Comparison of ENCODE assay signal across 22 cellular contexts in the genomic region with DNA sequence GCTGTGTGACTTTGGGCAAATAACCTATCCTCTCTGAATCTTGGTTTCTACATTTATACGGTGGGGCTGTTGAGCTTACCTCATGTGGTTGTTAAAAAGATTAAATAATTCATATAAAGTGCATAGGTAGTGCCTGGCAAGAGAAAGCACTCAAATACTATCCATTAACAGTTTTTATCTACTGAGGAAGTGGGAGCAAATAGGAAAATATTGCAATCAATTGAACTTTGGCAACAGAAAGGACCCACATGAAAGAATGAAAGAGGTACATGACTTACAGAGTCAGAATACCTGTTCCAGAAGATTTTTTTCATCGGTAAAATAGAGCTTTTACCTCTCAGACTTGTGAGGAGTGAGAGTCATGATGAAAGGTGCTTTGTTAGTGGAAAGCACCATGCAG. TPM values are rescaled to one million over a fixed set of nuclear protein-coding genes. Genes with fewer than 3 reads are reported as not detected.
DNase-seq lines count a peak whose midpoint lies in the region; ATAC-seq, FAIRE-seq and TF ChIP-seq lines count a peak whose summit lies in the region.
"Had no signal": no experiment of that assay in that cellular context is flagged by ENCODE, and none has a peak within 500 bp of the region (broad histone marks: within the 10 kb centered on the region; RNA-seq: fewer than 3 reads in every experiment).

No MANE protein-coding gene starts in this region.

- intact Hi-C loops in HepG2 (cut with micrococcal nuclease; ENCODE audit: unreplicated experiment): no loop called here

- TF ChIP-seq EP300 in HepG2 (IDR thresholded peaks at IDR 0.05; ENCODE audit: low read depth in 2 of 2, low read length in 2 of 2) (no peak), HepG2 (CRISPR knock-in tag; IDR thresholded peaks at IDR 0.05; ENCODE audit: borderline replicate concordance) (no peak)

- no peak overlapping the region for H3K4me3 Mint-ChIP-seq in endodermal cell
- H3K4me3 Mint-ChIP-seq: B cell; CD4-positive, alpha-beta T cell; CD8-positive, alpha-beta T cell had no signal

- H3K79me2 ChIP-seq in HepG2 (ENCODE audit: insufficient read depth, low read length) (no peaks in the 10 kb centered on the region), osteoblast (ENCODE audit: insufficient read depth, low read length) (no peaks in the 10 kb centered on the region)

- TF ChIP-seq RAD21 in liver (IDR thresholded peaks at IDR 0.05) (peak; percentile 16 to 25), HepG2 (CRISPR knock-in tag; IDR thresholded peaks at IDR 0.05) (no peak)

- no TSS peak for BruUV-seq in HepG2 (replicated peaks; lab: Mats Ljungman, UMichigan)

- no peaks in the 10 kb centered on the region for H3K36me3 Mint-ChIP-seq in endodermal cell (ENCODE audit: low read depth)
- H3K36me3 Mint-ChIP-seq: CD8-positive, alpha-beta T cell had no signal

- no peaks in the 10 kb centered on the region for H3K9me3 ChIP-seq in liver (ENCODE audit: control insufficient read depth in 4 of 4, low read length in 3 of 4)
- no peaks in the 10 kb centered on the region for H3K9me3 ChIP-seq in HepG2 (ENCODE audit: low read length)
- H3K9me3 ChIP-seq in endodermal cell (ENCODE audit: control insufficient read depth, low read length): no peaks in the 10 kb centered on the region
- H3K9me3 ChIP-seq in osteoblast (ENCODE audit: low read depth, low read length): no peaks in the 10 kb centered on the region
- H3K9me3 ChIP-seq: A549; BLaER1 treated with 17β-estradiol and CSF1 and Interleukin-3, amounts not matched to agents 10 nM and 100 nM; Caco-2 had no signal

- peaks cover 12% of the 10 kb centered on the region for H3K4me1 Mint-ChIP-seq in endodermal cell

- FAIRE-seq in HepG2 (lab: Jason Lieb, UNC) (no peak), urothelium cell line (lab: Jason Lieb, UNC) (no peak)
- FAIRE-seq: A549, D721Med, G401.6, GM12891, GM19239 had no signal

- 48% methylated on average over 2 of the region's 2 CpGs for WGBS in liver
- WGBS in HepG2 (ENCODE audit: low lambda C conversion rate): 58% methylated on average over 2 of the region's 2 CpGs
- WGBS in endodermal cell (ENCODE audit: insufficient coverage in 1 of 2, insufficient read length in 1 of 2), 2 experiments: 78 to 98% methylated on average over 1 of the region's 2 CpGs

- H3K4me3 ChIP-seq in liver (ENCODE audit: low read depth in 1 of 3, low read length in 3 of 3) (no peak overlapping the region), HepG2 (replicated peaks in 1 of 3; ENCODE audit: insufficient read depth in 1 of 3, low read depth in 2 of 3, low read length in 3 of 3) (no peak overlapping the region), endodermal cell (ENCODE audit: low read length) (no peak overlapping the region), osteoblast (ENCODE audit: insufficient read depth, low read length) (no peak overlapping the region)
- H3K4me3 ChIP-seq: A549; BLaER1 treated with 17β-estradiol and CSF1 and Interleukin-3, amounts not matched to agents 10 nM and 100 nM had no signal

- no peaks in the 10 kb centered on the region for H3K27me3 Mint-ChIP-seq in endodermal cell (ENCODE audit: insufficient read depth)
- H3K27me3 Mint-ChIP-seq: B cell; CD4-positive, alpha-beta T cell had no signal

- no peaks in the 10 kb centered on the region for H3K9me3 Mint-ChIP-seq in endodermal cell
- H3K9me3 Mint-ChIP-seq: CD4-positive, alpha-beta T cell; CD8-positive, alpha-beta T cell had no signal

- H3K36me3 ChIP-seq in liver (ENCODE audit: control insufficient read depth in 4 of 4, insufficient read depth in 3 of 4, low read depth in 1 of 4, low read length in 3 of 4): no peaks in the 10 kb centered on the region
- no peaks in the 10 kb centered on the region for H3K36me3 ChIP-seq in HepG2 (replicated peaks in 1 of 2; ENCODE audit: control insufficient read depth in 1 of 2, insufficient read depth in 2 of 2, low read length in 2 of 2)
- no peaks in the 10 kb centered on the region for H3K36me3 ChIP-seq in endodermal cell (ENCODE audit: control insufficient read depth, insufficient read depth, low read length)
- H3K36me3 ChIP-seq in osteoblast (ENCODE audit: insufficient read depth, low read length): no peaks in the 10 kb centered on the region
- H3K36me3 ChIP-seq: BLaER1 treated with 17β-estradiol and CSF1 and Interleukin-3, amounts not matched to agents 10 nM and 100 nM had no signal

- H2AFZ ChIP-seq in HepG2 (ENCODE audit: low read length) (no peak overlapping the region), osteoblast (ENCODE audit: low read length) (no peak overlapping the region)

- DNase-seq in HepG2 (ENCODE audit: low spot score) (no peak), endodermal cell (peak; percentile 1), osteoblast (ENCODE audit: insufficient read length, low spot score, missing footprints) (peak; percentile 58), urothelium cell line (ENCODE audit: low spot score) (no peak)
- DNase-seq: AML-193; Caco-2; Calu3; CD4-positive, alpha-beta T cell; CD8-positive, alpha-beta T cell; DMS79 treated with DMSO at 0.1 percent for 48 hours; GF-D8 had no signal

- POLR2A ChIA-PET in HepG2 (lab: Yijun Ruan, JAX): no interaction called here

- H3K4me1 ChIP-seq in liver (ENCODE audit: control insufficient read depth in 4 of 4, insufficient read depth in 4 of 4, low read length in 3 of 4): peaks cover 6 to 54% (median 24%) of the 10 kb centered on the region in 4 donors
- peaks cover 25% of the 10 kb centered on the region for H3K4me1 ChIP-seq in HepG2 (ENCODE audit: insufficient read depth, low read length)
- H3K4me1 ChIP-seq in endodermal cell (ENCODE audit: control insufficient read depth, insufficient read depth, low read length): peaks cover 7% of the 10 kb centered on the region
- H3K4me1 ChIP-seq in osteoblast (ENCODE audit: insufficient read depth, low read length): peaks cover 7% of the 10 kb centered on the region
- H3K4me1 ChIP-seq: A549 had no signal

- no peak for TF ChIP-seq POLR2A in HepG2 (IDR thresholded peaks at IDR 0.05; ENCODE audit: insufficient read depth in 1 of 2, low read depth in 2 of 2, low read length in 2 of 2)

- H3K27me3 ChIP-seq in liver (ENCODE audit: control insufficient read depth in 4 of 4, insufficient read depth in 4 of 4, low read length in 3 of 4): no peaks in the 10 kb centered on the region
- no peaks in the 10 kb centered on the region for H3K27me3 ChIP-seq in HepG2 (ENCODE audit: control insufficient read depth in 1 of 2, insufficient read depth in 2 of 2, low read length in 2 of 2)
- no peaks in the 10 kb centered on the region for H3K27me3 ChIP-seq in endodermal cell (ENCODE audit: control insufficient read depth, insufficient read depth, low read length, poor library complexity, severe bottlenecking)
- no peaks in the 10 kb centered on the region for H3K27me3 ChIP-seq in osteoblast (ENCODE audit: insufficient read depth, low read length)
- H3K27me3 ChIP-seq: BLaER1 treated with 17β-estradiol and CSF1 and Interleukin-3, amounts not matched to agents 10 nM and 100 nM had no signal

- ATAC-seq in HepG2 (no peak), HG03045 (IDR thresholded peaks at IDR 0.05; ENCODE audit: unreplicated experiment) (no peak)
- ATAC-seq: A549; CD8-positive, alpha-beta T cell had no signal

- in situ Hi-C loops in HepG2 (cut with HindIII; ENCODE audit: extremely low pct_ligation_motif_present, low pct_unique_long_range_greater_than_20kb): no loop called here

- CTCF ChIA-PET in HepG2 (lab: Yijun Ruan, JAX; ENCODE audit: low intra/inter-chr PET ratio, low total read pairs): no interaction called here

- H3K9ac ChIP-seq in liver (ENCODE audit: low read depth in 1 of 2, low read length in 2 of 2) (no peak overlapping the region), HepG2 (ENCODE audit: insufficient read depth, low read depth, low read length) (no peak overlapping the region), endodermal cell (ENCODE audit: extremely low read depth, low read length, poor library complexity, severe bottlenecking) (no peak overlapping the region)
- H3K9ac ChIP-seq: BLaER1 treated with 17β-estradiol and CSF1 and Interleukin-3, amounts not matched to agents 10 nM and 100 nM had no signal

- H3K27ac Mint-ChIP-seq in endodermal cell: no peak overlapping the region
- H3K27ac Mint-ChIP-seq: B cell; CD4-positive, alpha-beta T cell; CD8-positive, alpha-beta T cell had no signal

- H3K4me2 ChIP-seq in HepG2 (ENCODE audit: low read depth, low read length) (no peak overlapping the region), osteoblast (ENCODE audit: insufficient read depth, low read length) (no peak overlapping the region)
- H3K4me2 ChIP-seq: A549; BLaER1 treated with 17β-estradiol and CSF1 and Interleukin-3, amounts not matched to agents 10 nM and 100 nM had no signal

- H4K20me1 ChIP-seq in HepG2 (ENCODE audit: insufficient read depth, low read length) (no peaks in the 10 kb centered on the region), osteoblast (ENCODE audit: insufficient read depth, low read length) (no peaks in the 10 kb centered on the region)
- H4K20me1 ChIP-seq: BLaER1 treated with 17β-estradiol and CSF1 and Interleukin-3, amounts not matched to agents 10 nM and 100 nM had no signal

- TF ChIP-seq CTCF in liver (IDR thresholded peaks at IDR 0.05; ENCODE audit: low read depth, low read length, missing input control) (no peak), HepG2 (CRISPR knock-in tag; IDR thresholded peaks at IDR 0.05) (no peak), endodermal cell (conservative IDR thresholded peaks at IDR 0.05) (no peak), osteoblast (IDR thresholded peaks at IDR 0.05; ENCODE audit: extremely low read depth, low read depth, low read length) (no peak)

- H3K27ac ChIP-seq in liver (ENCODE audit: low read depth in 1 of 2, low read length in 2 of 2) (peak overlapping the region in 1 of 2 donors; percentile 32), HepG2 (ENCODE audit: extremely low read length, insufficient read depth, low read length) (no peak overlapping the region), endodermal cell (ENCODE audit: low read depth, low read length) (no peak overlapping the region), osteoblast (ENCODE audit: low read depth, low read length) (no peak overlapping the region)
- H3K27ac ChIP-seq: 22Rv1; A549; BLaER1 treated with 17β-estradiol and CSF1 and Interleukin-3, amounts not matched to agents 10 nM and 100 nM; C4-2B had no signal

RNA-seq across cellular contexts. Expression of gene PPP2R1B, which starts 6.3 kb away (rescaled TPM):
- total RNA-seq in liver: 100 to 1,000 TPM in 1 of 2 donors, 10 to 100 TPM in 1; 50.1 to 316 TPM
- 10 to 100 TPM; 33.2 to 55.0 TPM for polyA plus RNA-seq in liver
- total RNA-seq in HepG2 (2016; rRNA removed; fragmentation: Illumina TruSeq; extraction: Trizol): 56.8 and 93.9 TPM in 2 replicates
- 9.8 and 10.6 TPM in 2 replicates for total RNA-seq in HepG2 (2016; cell fraction: cytosol; rRNA removed; fragmentation: Illumina TruSeq; extraction: Trizol; ENCODE audit: low read depth)
- 54.4 and 91.0 TPM in 2 replicates for total RNA-seq in HepG2 (2016; cell fraction: insoluble cytoplasmic fraction; rRNA removed; fragmentation: Illumina TruSeq; extraction: Trizol)
- 14.0 and 18.1 TPM in 2 replicates for total RNA-seq in HepG2 (2016; cell fraction: membrane; rRNA removed; fragmentation: Illumina TruSeq; extraction: Trizol)
- 40.7 and 41.0 TPM in 2 replicates for total RNA-seq in HepG2 (2016; cell fraction: nucleus; rRNA removed; fragmentation: Illumina TruSeq; extraction: Trizol)
- 20.9 and 22.1 TPM in 2 replicates for polyA plus RNA-seq in HepG2 (2011; rRNA removed)
- polyA plus RNA-seq in HepG2 (2011; cell fraction: cytosol; rRNA removed): 13.4 and 16.6 TPM in 2 replicates
- 34.8 and 48.7 TPM in 2 replicates for polyA plus RNA-seq in HepG2 (2011; cell fraction: nucleus; rRNA removed)
- 17.9 and 20.4 TPM in 2 replicates for polyA plus RNA-seq in HepG2 (2012)
- polyA plus RNA-seq in HepG2 (2016; cell fraction: cytosol; fragmentation: Illumina TruSeq; extraction: Trizol; ENCODE audit: low read depth): 1.4 and 2.1 TPM in 2 replicates
- polyA plus RNA-seq in HepG2 (2016; cell fraction: insoluble cytoplasmic fraction; fragmentation: Illumina TruSeq; extraction: Trizol; ENCODE audit: low read depth): 48.5 and 52.1 TPM in 2 replicates
- 4.7 and 5.1 TPM in 2 replicates for polyA plus RNA-seq in HepG2 (2016; cell fraction: membrane; fragmentation: Illumina TruSeq; extraction: Trizol; ENCODE audit: low read depth)
- 33.7 and 36.2 TPM in 2 replicates for polyA plus RNA-seq in HepG2 (2016; cell fraction: nucleus; fragmentation: Illumina TruSeq; extraction: Trizol; ENCODE audit: insufficient read depth, low read depth)
- 41.9 and 53.6 TPM in 2 replicates for polyA minus RNA-seq in HepG2 (2011; rRNA and poly(A)+ RNA removed; ENCODE audit: low replicate concordance)
- polyA minus RNA-seq in HepG2 (2011; cell fraction: cytosol; rRNA and poly(A)+ RNA removed): 24.9 and 26.4 TPM in 2 replicates
- polyA minus RNA-seq in HepG2 (2011; cell fraction: nucleus; rRNA and poly(A)+ RNA removed): 62.1 and 67.5 TPM in 2 replicates
- total RNA-seq in endodermal cell: 10 to 100 TPM; 70.0 to 89.7 TPM
- 36.8 TPM for polyA plus RNA-seq in endodermal cell (2013, experiment 1 of 2)
- polyA plus RNA-seq in endodermal cell (2013, experiment 2 of 2): 37.3 TPM
- 18.0 and 19.9 TPM in 2 replicates for total RNA-seq in osteoblast

Comparison
In these comparisons a context has a peak if more than half of its experiments do, and no peak if none do; other contexts are left out.
1. DNase-seq: peak in endodermal cell (single experiment) and osteoblast (single experiment); none in HepG2 (single experiment) and urothelium cell line (single experiment).